In genomic region chr1:2561446-2561845, GRCh38 we compare ENCODE assay signal across 22 cellular contexts. TPM values are rescaled to one million over a fixed set of nuclear protein-coding genes. Genes with fewer than 3 reads are reported as not detected.
DNase-seq lines count a peak whose midpoint lies in the region; ATAC-seq and TF ChIP-seq lines count a peak whose summit lies in the region.
"Had no signal": no experiment of that assay in that cellular context is flagged by ENCODE, and none has a peak within 500 bp of the region (broad histone marks: within the 10 kb centered on the region; RNA-seq: fewer than 3 reads in every experiment).

No MANE protein-coding gene starts in this region.

- H3K27ac Mint-ChIP-seq in activated CD4-positive, alpha-beta T cell treated with anti-CD3 and anti-CD28 coated beads, Interleukin-2, amount 10 ng/mL, durations not matched to agents 24 days and 14 days: peak overlapping the region; percentile 82
- peak overlapping the region; percentile 76 for H3K27ac Mint-ChIP-seq in CD4-positive, alpha-beta T cell
- peak overlapping the region; percentile 58 for H3K27ac Mint-ChIP-seq in activated T-helper 17 cell treated with anti-CD3 and anti-CD28 coated beads, Interleukin-2, amount 50 U/mL, for 72 hours
- H3K27ac Mint-ChIP-seq in natural killer cell: peak overlapping the region; percentile 5 to 46

- CTCF ChIA-PET in CD4-positive, alpha-beta T cell (lab: Charles Lee): interaction anchor here (0.7 to 2.0 kb wide), 6 partner anchors 10 to 147 kb away, joined by 4 to 20 read pairs (median 6); partner anchors contain the start of genes PANK4 and PRXL2B

- no peaks in the 10 kb centered on the region for H3K27me3 Mint-ChIP-seq in activated CD4-positive, alpha-beta T cell treated with anti-CD3 and anti-CD28 coated beads, Interleukin-2, amount 10 ng/mL, durations not matched to agents 24 days and 14 days
- H3K27me3 Mint-ChIP-seq in CD4-positive, alpha-beta T cell: no peaks in the 10 kb centered on the region
- no peaks in the 10 kb centered on the region for H3K27me3 Mint-ChIP-seq in activated T-helper 17 cell treated with anti-CD3 and anti-CD28 coated beads, Interleukin-2, amount 50 U/mL, for 72 hours
- H3K27me3 Mint-ChIP-seq in natural killer cell (ENCODE audit: low read depth in 2 of 2): no peaks in the 10 kb centered on the region

- H3K27ac ChIP-seq in CD4-positive, alpha-beta T cell (ENCODE audit: low read depth, low read length): no peak overlapping the region
- H3K27ac ChIP-seq: heart right ventricle, left ventricle myocardium inferior, PC-9, vagina had no signal

- peak overlapping the region; percentile 61 for H3K4me3 Mint-ChIP-seq in activated CD4-positive, alpha-beta T cell treated with anti-CD3 and anti-CD28 coated beads, Interleukin-2, amount 10 ng/mL, durations not matched to agents 24 days and 14 days
- H3K4me3 Mint-ChIP-seq in CD4-positive, alpha-beta T cell: peak overlapping the region; percentile 81
- H3K4me3 Mint-ChIP-seq in activated T-helper 17 cell treated with anti-CD3 and anti-CD28 coated beads, Interleukin-2, amount 50 U/mL, for 72 hours: peak overlapping the region; percentile 31
- H3K4me3 Mint-ChIP-seq in natural killer cell: no peak overlapping the region

- H3K9me3 Mint-ChIP-seq in activated CD4-positive, alpha-beta T cell treated with anti-CD3 and anti-CD28 coated beads, Interleukin-2, amount 10 ng/mL, durations not matched to agents 24 days and 14 days: no peaks in the 10 kb centered on the region
- no peaks in the 10 kb centered on the region for H3K9me3 Mint-ChIP-seq in CD4-positive, alpha-beta T cell
- no peaks in the 10 kb centered on the region for H3K9me3 Mint-ChIP-seq in activated T-helper 17 cell treated with anti-CD3 and anti-CD28 coated beads, Interleukin-2, amount 50 U/mL, for 72 hours
- no peaks in the 10 kb centered on the region for H3K9me3 Mint-ChIP-seq in natural killer cell

- intact Hi-C loops in activated CD4-positive, alpha-beta T cell treated with anti-CD3 and anti-CD28 coated beads, Interleukin-2, amount 10 ng/mL, durations not matched to agents 24 days and 14 days (cut with micrococcal nuclease): no loop called here
- intact Hi-C loops in CD4-positive, alpha-beta T cell (cut with DNase I, micrococcal nuclease): no loop called here
- intact Hi-C loops in natural killer cell (cut with micrococcal nuclease): no loop called here

- DNase-seq in activated CD4-positive, alpha-beta T cell treated with anti-CD3 and anti-CD28 coated beads, Interleukin-2, amount 10 ng/mL, durations not matched to agents 24 days and 14 days: no peak
- DNase-seq in activated CD4-positive, alpha-beta T cell treated with anti-CD3 and anti-CD28 coated beads, Interleukin-2, amount 50 U/mL, for 4 hours: no peak
- DNase-seq in CD4-positive, alpha-beta T cell: no peak
- no peak for DNase-seq in natural killer cell
- DNase-seq in NCI-H2171 treated with DMSO at 0.1 percent for 48 hours (lab: John Stamatoyannopoulos, UW): no peak
- no peak for DNase-seq in NCI-H510A (lab: John Stamatoyannopoulos, UW)
- DNase-seq: amniotic stem cell, GF-D8, heart right ventricle, IMR-90, left ventricle myocardium inferior, NCI-H1694, nucleus accumbens, PC-9, retina, SIG-M5 had no signal

- no peak for TF ChIP-seq CTCF in CD4-positive, alpha-beta T cell (IDR thresholded peaks at IDR 0.05)
- no peak for TF ChIP-seq CTCF in natural killer cell (IDR thresholded peaks at IDR 0.05)

- POLR2A ChIA-PET in CD4-positive, alpha-beta T cell (lab: Charles Lee): interaction anchor here (0.9 to 2.8 kb wide), 6 partner anchors 10 to 36 kb away, joined by 3 to 23 read pairs (median 6); no protein-coding TSS in a partner anchor

- no peaks in the 10 kb centered on the region for H3K9me3 ChIP-seq in CD4-positive, alpha-beta T cell (ENCODE audit: control insufficient read depth, low read length)
- H3K9me3 ChIP-seq: heart right ventricle, left ventricle myocardium inferior, vagina had no signal

- peaks cover 12% of the 10 kb centered on the region for H3K4me1 Mint-ChIP-seq in activated CD4-positive, alpha-beta T cell treated with anti-CD3 and anti-CD28 coated beads, Interleukin-2, amount 10 ng/mL, durations not matched to agents 24 days and 14 days
- peaks cover 14% of the 10 kb centered on the region for H3K4me1 Mint-ChIP-seq in CD4-positive, alpha-beta T cell (ENCODE audit: low read depth)
- H3K4me1 Mint-ChIP-seq in activated T-helper 17 cell treated with anti-CD3 and anti-CD28 coated beads, Interleukin-2, amount 50 U/mL, for 72 hours: peaks cover 6% of the 10 kb centered on the region
- peaks cover 9 to 37% of the 10 kb centered on the region in 2 donors for H3K4me1 Mint-ChIP-seq in natural killer cell

- no peak for ATAC-seq in CD4-positive, alpha-beta T cell (ENCODE audit: poor library complexity)
- ATAC-seq in activated T-helper 17 cell treated with anti-CD3 and anti-CD28 coated beads, Interleukin-2, amount 50 U/mL, for 72 hours (replicated peaks): no peak
- ATAC-seq in natural killer cell (no peak), GM21447 (IDR thresholded peaks at IDR 0.05; ENCODE audit: unreplicated experiment) (no peak)

- no peaks in the 10 kb centered on the region for H3K27me3 ChIP-seq in CD4-positive, alpha-beta T cell (ENCODE audit: control insufficient read depth, insufficient read depth, low read length)
- H3K27me3 ChIP-seq: vagina had no signal

- H3K36me3 Mint-ChIP-seq in activated CD4-positive, alpha-beta T cell treated with anti-CD3 and anti-CD28 coated beads, Interleukin-2, amount 10 ng/mL, durations not matched to agents 24 days and 14 days (ENCODE audit: low read depth): peaks cover 48% of the 10 kb centered on the region
- H3K36me3 Mint-ChIP-seq in CD4-positive, alpha-beta T cell (ENCODE audit: low read depth): peaks cover 30% of the 10 kb centered on the region
- peaks cover 63% of the 10 kb centered on the region for H3K36me3 Mint-ChIP-seq in activated T-helper 17 cell treated with anti-CD3 and anti-CD28 coated beads, Interleukin-2, amount 50 U/mL, for 72 hours (ENCODE audit: low read depth)
- H3K36me3 Mint-ChIP-seq in natural killer cell: no peaks in the 10 kb centered on the region

RNA-seq across cellular contexts. Expression of gene TNFRSF14, which starts 5.3 kb away (rescaled TPM):
- total RNA-seq in activated CD4-positive, alpha-beta T cell treated with anti-CD3 and anti-CD28 coated beads, Interleukin-2, amount 10 ng/mL, durations not matched to agents 24 days and 14 days: 207 and 209 TPM in 2 replicates
- total RNA-seq in CD4-positive, alpha-beta T cell: 100 to 1,000 TPM; 191 to 194 TPM
- total RNA-seq in activated T-helper 17 cell treated with anti-CD3 and anti-CD28 coated beads, Interleukin-2, amount 50 U/mL, for 72 hours: 100 to 1,000 TPM in 1 of 2 donors, 10 to 100 TPM in 1; 93.2 to 299 TPM
- total RNA-seq in natural killer cell: 100 to 1,000 TPM; 228 to 266 (median 262) TPM

RNA-seq across cellular contexts. Expression of gene PRXL2B, which starts 25.1 kb away (rescaled TPM):
- 42.3 and 43.5 TPM in 2 replicates for total RNA-seq in activated CD4-positive, alpha-beta T cell treated with anti-CD3 and anti-CD28 coated beads, Interleukin-2, amount 10 ng/mL, durations not matched to agents 24 days and 14 days
- total RNA-seq in CD4-positive, alpha-beta T cell: 10 to 100 TPM; 11.0 to 12.8 TPM
- 10 to 100 TPM; 27.4 to 36.3 TPM for total RNA-seq in activated T-helper 17 cell treated with anti-CD3 and anti-CD28 coated beads, Interleukin-2, amount 50 U/mL, for 72 hours
- total RNA-seq in natural killer cell: 10 to 100 TPM; 11.3 to 15.1 (median 11.6) TPM

RNA-seq across cellular contexts. Expression of gene HES5, which starts 31.4 kb away (rescaled TPM):
- total RNA-seq in activated CD4-positive, alpha-beta T cell treated with anti-CD3 and anti-CD28 coated beads, Interleukin-2, amount 10 ng/mL, durations not matched to agents 24 days and 14 days: not detected in 2 replicates
- total RNA-seq in CD4-positive, alpha-beta T cell: not detected
- not detected for total RNA-seq in activated T-helper 17 cell treated with anti-CD3 and anti-CD28 coated beads, Interleukin-2, amount 50 U/mL, for 72 hours
- not detected for total RNA-seq in natural killer cell
- total RNA-seq: A673, IMR-90, M059J, mononuclear cell, PC-9, vagina had no signal

RNA-seq across cellular contexts. Expression of gene PANK4, which starts 35.0 kb away (rescaled TPM):
- total RNA-seq in activated CD4-positive, alpha-beta T cell treated with anti-CD3 and anti-CD28 coated beads, Interleukin-2, amount 10 ng/mL, durations not matched to agents 24 days and 14 days: 55.2 and 56.7 TPM in 2 replicates
- total RNA-seq in CD4-positive, alpha-beta T cell: 10 to 100 TPM; 42.9 to 47.0 TPM
- 10 to 100 TPM; 41.7 to 54.9 TPM for total RNA-seq in activated T-helper 17 cell treated with anti-CD3 and anti-CD28 coated beads, Interleukin-2, amount 50 U/mL, for 72 hours
- 10 to 100 TPM; 48.2 to 75.7 (median 61.8) TPM for total RNA-seq in natural killer cell

Comparison
In these comparisons a context has a peak if more than half of its experiments do, and no peak if none do; other contexts are left out.
1. H3K27ac Mint-ChIP-seq: peak in every context shown above with its lines; median percentile 82 in activated CD4-positive, alpha-beta T cell treated with anti-CD3 and anti-CD28 coated beads, Interleukin-2, amount 10 ng/mL, durations not matched to agents 24 days and 14 days; 76 in CD4-positive, alpha-beta T cell; 58 in activated T-helper 17 cell treated with anti-CD3 and anti-CD28 coated beads, Interleukin-2, amount 50 U/mL, for 72 hours; 26 in natural killer cell.